In the genomic region with DNA sequence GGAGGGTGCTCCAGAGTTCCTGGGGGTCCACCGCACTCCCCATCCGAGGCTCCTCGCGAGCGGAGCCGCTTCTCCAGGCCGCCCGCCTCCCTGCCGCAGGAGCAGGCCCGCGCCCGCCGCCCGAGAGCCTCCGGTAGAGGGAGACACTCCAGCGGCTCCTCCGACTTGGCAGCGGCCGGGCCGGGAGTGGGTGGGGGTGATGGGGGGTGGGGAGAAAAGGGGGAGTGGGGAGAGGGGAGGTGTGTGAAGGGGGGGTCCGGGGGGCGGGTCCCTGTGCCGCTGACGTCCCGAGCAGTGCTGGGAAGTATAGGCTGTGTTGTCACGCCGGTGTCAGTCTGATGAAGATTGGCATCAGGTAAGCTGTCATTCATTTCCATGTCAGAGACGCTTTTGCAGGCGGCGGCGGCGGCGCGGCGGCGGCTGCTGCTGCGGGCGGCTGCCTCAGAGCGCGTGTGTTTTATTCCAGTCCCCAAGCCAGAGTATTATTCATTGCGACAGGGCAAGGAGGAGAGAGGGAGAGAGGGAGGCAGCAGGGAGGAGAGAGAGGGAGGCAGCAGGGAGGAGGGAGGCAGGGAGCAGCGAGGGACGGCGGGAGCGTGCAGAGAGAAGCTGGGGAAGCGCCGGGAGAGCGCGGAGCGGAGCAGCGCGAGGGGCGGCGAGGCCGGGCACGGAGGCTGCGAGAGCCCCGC, we compare ENCODE assay signal across 8 cellular contexts. TPM values are rescaled to one million over a fixed set of nuclear protein-coding genes. Genes with fewer than 3 reads are reported as not detected.
DNase-seq lines count a peak whose midpoint lies in the region; ATAC-seq and TF ChIP-seq lines count a peak whose summit lies in the region.

A gene with protein sequence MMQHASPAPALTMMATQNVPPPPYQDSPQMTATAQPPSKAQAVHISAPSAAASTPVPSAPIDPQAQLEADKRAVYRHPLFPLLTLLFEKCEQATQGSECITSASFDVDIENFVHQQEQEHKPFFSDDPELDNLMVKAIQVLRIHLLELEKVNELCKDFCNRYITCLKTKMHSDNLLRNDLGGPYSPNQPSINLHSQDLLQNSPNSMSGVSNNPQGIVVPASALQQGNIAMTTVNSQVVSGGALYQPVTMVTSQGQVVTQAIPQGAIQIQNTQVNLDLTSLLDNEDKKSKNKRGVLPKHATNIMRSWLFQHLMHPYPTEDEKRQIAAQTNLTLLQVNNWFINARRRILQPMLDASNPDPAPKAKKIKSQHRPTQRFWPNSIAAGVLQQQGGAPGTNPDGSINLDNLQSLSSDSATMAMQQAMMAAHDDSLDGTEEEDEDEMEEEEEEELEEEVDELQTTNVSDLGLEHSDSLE (plus strand): TSS at position 330 of the 689 bp plus-strand sequence. CDS start 186,555 bp downstream, outside the sequence.

- H3K36me3 ChIP-seq in SJSA1: no peaks in the 10 kb centered on the region
- H3K36me3 ChIP-seq in adipocyte (ENCODE audit: control insufficient read depth, insufficient read depth, low read length, severe bottlenecking): no peaks in the 10 kb centered on the region
- no peaks in the 10 kb centered on the region for H3K36me3 ChIP-seq in heart right ventricle
- H3K36me3 ChIP-seq in tibial nerve: no peaks in the 10 kb centered on the region

- ATAC-seq in HG03520 (IDR thresholded peaks at IDR 0.05; ENCODE audit: unreplicated experiment) (peak; percentile 48), heart right ventricle (peak; percentile 79 to 86 (median 84)), GM18858 (IDR thresholded peaks at IDR 0.05; ENCODE audit: unreplicated experiment) (no peak)

- H3K4me3 ChIP-seq in SJSA1 (peak within 1 kb of the TSS; percentile 24), adipocyte (ENCODE audit: low read length) (peak within 1 kb of the TSS; percentile 84), heart right ventricle (peak within 1 kb of the TSS; percentile 58 to 80 (median 74)), tibial nerve (peak within 1 kb of the TSS; percentile 64 to 82 (median 72))

- H3K9me3 ChIP-seq in SJSA1 (replicated peaks) (no peaks in the 10 kb centered on the region), adipocyte (ENCODE audit: control insufficient read depth, low read length) (no peaks in the 10 kb centered on the region), heart right ventricle (no peaks in the 10 kb centered on the region), tibial nerve (no peaks in the 10 kb centered on the region)

- H3K4me1 ChIP-seq in SJSA1 (replicated peaks) (no peaks in the 10 kb centered on the region), adipocyte (ENCODE audit: control insufficient read depth, insufficient read depth, low read length) (peaks cover 36% of the 10 kb centered on the region), heart right ventricle (peaks cover 2 to 54% (median 34%) of the 10 kb centered on the region in 9 donors), tibial nerve (peaks cover 0 to 47% (median 19%) of the 10 kb centered on the region in 4 donors)

- H3K27ac ChIP-seq in SJSA1 (no peak within 1 kb of the TSS), heart right ventricle (peak within 1 kb of the TSS; percentile 29 to 87 (median 80)), tibial nerve (peak within 1 kb of the TSS; percentile 75 to 94 (median 88))

- peaks cover 2% of the 10 kb centered on the region; the same call in 1 of the 2 replicates for H3K27me3 ChIP-seq in SJSA1 (replicated peaks)
- H3K27me3 ChIP-seq in adipocyte (replicated peaks; ENCODE audit: control insufficient read depth, insufficient read depth, low read length): peaks cover 4% of the 10 kb centered on the region
- peaks cover 0 to 82% (median 23%) of the 10 kb centered on the region in 7 donors for H3K27me3 ChIP-seq in heart right ventricle
- H3K27me3 ChIP-seq in tibial nerve: no peaks in the 10 kb centered on the region

- peak in 1 of 2 donors; percentile 64 for TF ChIP-seq POLR2A in tibial nerve (IDR thresholded peaks at IDR 0.05)

- H3K9ac ChIP-seq in adipocyte (ENCODE audit: low read length): peak within 1 kb of the TSS; percentile 83

- intact Hi-C loops in heart right ventricle (cut with DNase I): loop anchor here (1.0 to 10.0 kb wide), 16 partner anchors 53 to 263 kb away; no protein-coding TSS in a partner anchor

- peak; percentile 43 to 81 (median 66) for TF ChIP-seq CTCF in heart right ventricle (IDR thresholded peaks at IDR 0.05)
- peak; percentile 40 to 89 (median 70) for TF ChIP-seq CTCF in tibial nerve (IDR thresholded peaks at IDR 0.05)

- 0 to 1% methylated on average over 49 to 57 of the region's 58 CpGs for WGBS in heart right ventricle, 2 donors
- 1 to 2% methylated on average over 43 to 50 of the region's 58 CpGs for WGBS in tibial nerve, 2 donors

- TF ChIP-seq EP300 in tibial nerve (IDR thresholded peaks at IDR 0.05): peak in 1 of 2 donors; percentile 78

- DNase-seq in DMS53 (lab: John Stamatoyannopoulos, UW) (peak; percentile 75), SJSA1 (ENCODE audit: low read depth in 1 of 2, low spot score in 2 of 2) (peak; percentile 9 to 42), adipocyte (ENCODE audit: low read depth) (peak; percentile 90), heart right ventricle (peak; percentile 81 to 83), pons (ENCODE audit: low spot score) (peak; percentile 55), tibial nerve (ENCODE audit: low spot score in 2 of 2) (peak; percentile 69 to 72)

RNA-seq across cellular contexts. Expression of the gene that starts here (rescaled TPM):
- total RNA-seq in SJSA1 (2014; rRNA removed; shearing (Covaris generic)): not detected in 2 replicates
- total RNA-seq in heart right ventricle: 1 to 10 TPM; 3.1 to 5.8 (median 4.9) TPM
- 1 to 10 TPM; 2.5 to 3.1 TPM for polyA plus RNA-seq in heart right ventricle
- total RNA-seq in tibial nerve: 1 to 10 TPM; 5.7 to 7.2 (median 6.4) TPM

Comparison
In these comparisons a context has a peak if more than half of its experiments do, and no peak if none do; other contexts are left out.
1. Peak in DNase-seq and H3K4me3 ChIP-seq in SJSA1; RNA of the gene not detected or under 1 TPM.
2. DNase-seq: peak in every context shown above with its lines; median percentile 90 in adipocyte; 82 in heart right ventricle; 75 in DMS53; 70 in tibial nerve; 55 in pons; 26 in SJSA1.
3. H3K4me3 ChIP-seq: peak in every context shown above with its lines; median percentile 84 in adipocyte; 74 in heart right ventricle; 72 in tibial nerve; 24 in SJSA1.